Comparison of ENCODE assay signal across 8 cellular contexts in the genomic region with DNA sequence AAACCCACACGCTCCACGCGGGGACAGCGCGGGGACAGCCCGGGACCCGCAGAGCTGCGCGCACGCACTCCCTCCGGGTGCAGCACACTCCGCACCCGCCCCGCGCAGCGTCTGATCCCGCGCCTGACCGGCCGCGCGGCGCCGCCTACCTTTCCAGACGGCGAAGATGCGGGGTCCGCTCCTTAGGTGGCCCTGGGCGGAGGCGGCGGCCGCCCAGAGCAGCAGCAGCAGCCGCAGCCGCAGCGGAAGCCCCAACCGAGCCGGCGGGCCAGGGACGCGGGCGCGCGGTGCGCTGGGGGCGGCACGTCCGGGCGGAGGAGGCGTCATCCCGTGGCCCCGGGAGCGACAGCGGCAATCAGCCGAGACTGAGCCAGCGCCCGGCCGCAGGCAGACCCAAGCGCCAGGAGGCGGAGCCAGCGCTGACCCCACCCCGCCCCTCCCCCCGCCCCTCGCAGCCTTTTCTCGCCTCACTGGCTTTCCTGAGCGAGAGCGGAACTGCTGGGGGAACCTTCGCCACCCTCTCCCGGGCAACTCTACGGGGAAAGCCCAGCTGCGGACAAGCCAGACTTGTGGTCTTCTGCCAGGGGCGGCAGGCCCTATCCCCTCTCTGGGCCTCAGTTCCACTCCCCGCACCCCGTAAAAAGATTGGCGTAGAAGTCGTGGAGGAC. TPM values are rescaled to one million over a fixed set of nuclear protein-coding genes. Genes with fewer than 3 reads are reported as not detected.
A peak's percentile ranks its signal among the peaks of the same experiment; 100 is the strongest.
DNase-seq lines count a peak whose midpoint lies in the region; ATAC-seq and TF ChIP-seq lines count a peak whose summit lies in the region.

A gene with protein sequence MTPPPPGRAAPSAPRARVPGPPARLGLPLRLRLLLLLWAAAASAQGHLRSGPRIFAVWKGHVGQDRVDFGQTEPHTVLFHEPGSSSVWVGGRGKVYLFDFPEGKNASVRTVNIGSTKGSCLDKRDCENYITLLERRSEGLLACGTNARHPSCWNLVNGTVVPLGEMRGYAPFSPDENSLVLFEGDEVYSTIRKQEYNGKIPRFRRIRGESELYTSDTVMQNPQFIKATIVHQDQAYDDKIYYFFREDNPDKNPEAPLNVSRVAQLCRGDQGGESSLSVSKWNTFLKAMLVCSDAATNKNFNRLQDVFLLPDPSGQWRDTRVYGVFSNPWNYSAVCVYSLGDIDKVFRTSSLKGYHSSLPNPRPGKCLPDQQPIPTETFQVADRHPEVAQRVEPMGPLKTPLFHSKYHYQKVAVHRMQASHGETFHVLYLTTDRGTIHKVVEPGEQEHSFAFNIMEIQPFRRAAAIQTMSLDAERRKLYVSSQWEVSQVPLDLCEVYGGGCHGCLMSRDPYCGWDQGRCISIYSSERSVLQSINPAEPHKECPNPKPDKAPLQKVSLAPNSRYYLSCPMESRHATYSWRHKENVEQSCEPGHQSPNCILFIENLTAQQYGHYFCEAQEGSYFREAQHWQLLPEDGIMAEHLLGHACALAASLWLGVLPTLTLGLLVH (minus strand): TSS at position 367 of the 668 bp plus-strand sequence. CDS start 40 bp downstream, at position 327.

- H3K9me3 ChIP-seq in liver (ENCODE audit: control insufficient read depth in 4 of 4, low read length in 3 of 4): no peaks in the 10 kb centered on the region

- no peaks in the 10 kb centered on the region for H3K27me3 ChIP-seq in liver (ENCODE audit: control insufficient read depth in 4 of 4, insufficient read depth in 4 of 4, low read length in 3 of 4)

- peak within 1 kb of the TSS; percentile 16 to 57 for H3K27ac ChIP-seq in liver (ENCODE audit: low read depth in 1 of 2, low read length in 2 of 2)

- peak; percentile 56 for ATAC-seq in HG02973 (IDR thresholded peaks at IDR 0.05; ENCODE audit: unreplicated experiment)

- DNase-seq in NK-92 treated with Interleukin-12 subunit alpha and Interleukin-12 subunit beta, amount 100 ng/mL, for 24 hours (lab: John Stamatoyannopoulos, UW): peak; percentile 90
- DNase-seq in NK-92 (lab: John Stamatoyannopoulos, UW; ENCODE audit: unreplicated experiment) (no peak), NCI-H510A (lab: John Stamatoyannopoulos, UW) (peak; percentile 54), dermis microvascular lymphatic vessel endothelial cell (ENCODE audit: low read depth in 2 of 2) (peak; percentile 32 to 76)
- DNase-seq in activated CD4-positive, alpha-beta T cell treated with anti-CD3 and anti-CD28 coated beads, Interleukin-2, amount 50 U/mL, for 24 hours (ENCODE audit: low read depth in 1 of 2, low spot score in 1 of 2): peak; percentile 59 to 69
- DNase-seq in stimulated activated CD4-positive, alpha-beta T cell treated with anti-CD3 and anti-CD28 coated beads, Interleukin-4, amount 100 ng/mL, for 24 hours: peak; percentile 80

- H3K36me3 ChIP-seq in liver (ENCODE audit: control insufficient read depth in 4 of 4, insufficient read depth in 3 of 4, low read depth in 1 of 4, low read length in 3 of 4): no peaks in the 10 kb centered on the region

- H3K4me1 ChIP-seq in liver (ENCODE audit: control insufficient read depth in 4 of 4, insufficient read depth in 4 of 4, low read length in 3 of 4): peaks cover 2 to 15% (median 4%) of the 10 kb centered on the region in 4 donors

- 5% methylated on average over 75 of the region's 75 CpGs for WGBS in liver

- no peak for TF ChIP-seq RAD21 in liver (IDR thresholded peaks at IDR 0.05)

- H3K9ac ChIP-seq in liver (ENCODE audit: low read depth in 1 of 2, low read length in 2 of 2): peak within 1 kb of the TSS in 1 of 2 donors; percentile 31

- peak within 1 kb of the TSS in 2 of 3 donors; percentile 66 to 76 for H3K4me3 ChIP-seq in liver (ENCODE audit: low read depth in 1 of 3, low read length in 3 of 3)

- TF ChIP-seq CTCF in liver (IDR thresholded peaks at IDR 0.05; ENCODE audit: low read depth, low read length, missing input control): no peak

TF ChIP-seq in liver, 16 proteins besides CTCF, POLR2A, EP300 and RAD21:
- TF ChIP-seq HNF4G (IDR thresholded peaks at IDR 0.05): no peak
- TF ChIP-seq EGR1 (IDR thresholded peaks at IDR 0.05; ENCODE audit: low read depth in 2 of 2): no peak
- TF ChIP-seq, protein P1, sequence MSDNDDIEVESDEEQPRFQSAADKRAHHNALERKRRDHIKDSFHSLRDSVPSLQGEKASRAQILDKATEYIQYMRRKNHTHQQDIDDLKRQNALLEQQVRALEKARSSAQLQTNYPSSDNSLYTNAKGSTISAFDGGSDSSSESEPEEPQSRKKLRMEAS (IDR thresholded peaks at IDR 0.05): no peak
- no peak for TF ChIP-seq SP1 (IDR thresholded peaks at IDR 0.05)
- TF ChIP-seq, protein P2, sequence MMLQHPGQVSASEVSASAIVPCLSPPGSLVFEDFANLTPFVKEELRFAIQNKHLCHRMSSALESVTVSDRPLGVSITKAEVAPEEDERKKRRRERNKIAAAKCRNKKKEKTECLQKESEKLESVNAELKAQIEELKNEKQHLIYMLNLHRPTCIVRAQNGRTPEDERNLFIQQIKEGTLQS (IDR thresholded peaks at IDR 0.05): no peak
- TF ChIP-seq, protein P3, sequence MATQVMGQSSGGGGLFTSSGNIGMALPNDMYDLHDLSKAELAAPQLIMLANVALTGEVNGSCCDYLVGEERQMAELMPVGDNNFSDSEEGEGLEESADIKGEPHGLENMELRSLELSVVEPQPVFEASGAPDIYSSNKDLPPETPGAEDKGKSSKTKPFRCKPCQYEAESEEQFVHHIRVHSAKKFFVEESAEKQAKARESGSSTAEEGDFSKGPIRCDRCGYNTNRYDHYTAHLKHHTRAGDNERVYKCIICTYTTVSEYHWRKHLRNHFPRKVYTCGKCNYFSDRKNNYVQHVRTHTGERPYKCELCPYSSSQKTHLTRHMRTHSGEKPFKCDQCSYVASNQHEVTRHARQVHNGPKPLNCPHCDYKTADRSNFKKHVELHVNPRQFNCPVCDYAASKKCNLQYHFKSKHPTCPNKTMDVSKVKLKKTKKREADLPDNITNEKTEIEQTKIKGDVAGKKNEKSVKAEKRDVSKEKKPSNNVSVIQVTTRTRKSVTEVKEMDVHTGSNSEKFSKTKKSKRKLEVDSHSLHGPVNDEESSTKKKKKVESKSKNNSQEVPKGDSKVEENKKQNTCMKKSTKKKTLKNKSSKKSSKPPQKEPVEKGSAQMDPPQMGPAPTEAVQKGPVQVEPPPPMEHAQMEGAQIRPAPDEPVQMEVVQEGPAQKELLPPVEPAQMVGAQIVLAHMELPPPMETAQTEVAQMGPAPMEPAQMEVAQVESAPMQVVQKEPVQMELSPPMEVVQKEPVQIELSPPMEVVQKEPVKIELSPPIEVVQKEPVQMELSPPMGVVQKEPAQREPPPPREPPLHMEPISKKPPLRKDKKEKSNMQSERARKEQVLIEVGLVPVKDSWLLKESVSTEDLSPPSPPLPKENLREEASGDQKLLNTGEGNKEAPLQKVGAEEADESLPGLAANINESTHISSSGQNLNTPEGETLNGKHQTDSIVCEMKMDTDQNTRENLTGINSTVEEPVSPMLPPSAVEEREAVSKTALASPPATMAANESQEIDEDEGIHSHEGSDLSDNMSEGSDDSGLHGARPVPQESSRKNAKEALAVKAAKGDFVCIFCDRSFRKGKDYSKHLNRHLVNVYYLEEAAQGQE (IDR thresholded peaks at IDR 0.05): no peak
- TF ChIP-seq YY1 (IDR thresholded peaks at IDR 0.05): no peak
- TF ChIP-seq FOXA1 (IDR thresholded peaks at IDR 0.05): no peak
- no peak for TF ChIP-seq HNF4A (conservative IDR thresholded peaks at IDR 0.05)
- no peak for TF ChIP-seq RXRA (IDR thresholded peaks at IDR 0.05)
- TF ChIP-seq TAF1 (conservative IDR thresholded peaks at IDR 0.05): no peak
- TF ChIP-seq JUND (IDR thresholded peaks at IDR 0.05): no peak
- TF ChIP-seq NR2F2 (IDR thresholded peaks at IDR 0.05): no peak

RNA-seq across cellular contexts. Expression of the gene that starts here (rescaled TPM):
- total RNA-seq in dermis microvascular lymphatic vessel endothelial cell: 0.51 and 0.89 TPM in 2 replicates
- 10 to 100 TPM in 1 of 2 donors, 1 to 10 TPM in 1; 1.4 to 18.1 TPM for total RNA-seq in liver
- polyA plus RNA-seq in liver: 1 to 10 TPM in 1 of 2 donors, under 1 TPM in 1; 0.14 to 1.4 TPM

Comparison
In these comparisons a context has a peak if more than half of its experiments do, and no peak if none do; other contexts are left out.
1. Peak in DNase-seq in dermis microvascular lymphatic vessel endothelial cell; RNA of the gene not detected or under 1 TPM.